8 cellular contexts compared by ENCODE assay signal in the genomic region with DNA sequence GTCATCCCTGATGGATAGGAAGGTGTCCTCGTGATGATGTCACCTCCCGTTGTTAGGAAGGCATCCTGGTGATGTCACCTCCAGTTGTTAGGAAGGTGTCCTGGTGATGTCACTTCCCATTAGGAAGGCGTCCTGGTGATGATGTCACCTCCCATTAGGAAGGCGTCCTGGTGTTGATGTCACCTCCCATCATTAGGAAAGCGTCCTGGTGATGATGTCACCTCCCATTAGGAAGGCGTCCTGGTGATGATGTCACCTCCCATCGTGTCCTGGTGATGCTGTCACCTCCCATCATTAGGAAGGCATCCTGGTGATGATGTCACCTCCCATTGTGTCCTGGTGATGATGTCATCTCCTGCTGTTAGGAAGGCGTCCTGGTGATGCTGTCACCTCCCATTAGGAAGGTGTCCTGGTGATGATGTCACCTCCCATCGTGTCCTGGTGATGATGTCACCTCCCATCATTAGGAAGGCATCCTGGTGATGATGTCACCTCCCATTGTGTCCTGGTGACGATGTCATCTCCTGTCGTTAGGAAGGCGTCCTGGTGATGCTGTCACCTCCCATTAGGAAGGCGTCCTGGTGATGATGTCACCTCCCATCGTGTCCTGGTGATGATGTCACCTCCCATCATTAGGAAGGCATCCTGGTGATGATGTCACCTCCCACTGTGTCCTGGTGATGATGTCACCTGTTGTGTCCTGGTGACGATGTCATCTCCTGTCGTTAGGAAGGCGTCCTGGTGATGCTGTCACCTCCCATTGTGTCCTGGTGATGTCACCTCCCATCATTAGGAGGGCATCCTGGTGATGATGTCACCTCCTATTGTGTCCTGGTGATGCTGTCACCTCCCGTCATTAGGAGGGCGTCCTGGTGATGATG. TPM values are rescaled to one million over a fixed set of nuclear protein-coding genes. Genes with fewer than 3 reads are reported as not detected.
DNase-seq lines count a peak whose midpoint lies in the region; ATAC-seq, FAIRE-seq and TF ChIP-seq lines count a peak whose summit lies in the region.
"Not testable (repeated sequence)": the region's sequence is repeated elsewhere in the genome, so short reads cannot be mapped to it uniquely, and the experiment has no call there.

No MANE protein-coding gene starts in this region.

- not testable (repeated sequence) for TF ChIP-seq POLR2A in erythroblast (IDR thresholded peaks at IDR 0.05; ENCODE audit: low read length)

- not testable (repeated sequence) for H3F3A ChIP-seq in neural cell (ENCODE audit: insufficient read depth, low read length, poor library complexity, severe bottlenecking)

- H3K27ac Mint-ChIP-seq in activated CD8-positive, alpha-beta T cell treated with anti-CD3 and anti-CD28 coated beads, Interleukin-2, amount 10 ng/mL, durations not matched to agents 7 days and 5 days: peak overlapping the region; percentile 79
- peak overlapping the region; percentile 62 for H3K27ac Mint-ChIP-seq in astrocyte (ENCODE audit: unreplicated experiment)

- H3K9me3 ChIP-seq in A673 (ENCODE audit: low read depth, low read length, poor library complexity, severe bottlenecking); neural cell (ENCODE audit: low read length): not testable (repeated sequence)
- peaks cover 10% of the 10 kb centered on the region for H3K9me3 ChIP-seq in astrocyte (ENCODE audit: insufficient read depth, low read depth, low read length)

- not testable (repeated sequence) for H3K27me3 ChIP-seq in A673 (replicated peaks; ENCODE audit: insufficient read depth, low read depth, low read length, poor library complexity); astrocyte (ENCODE audit: insufficient read depth, low read length); neural cell (ENCODE audit: insufficient read depth, low read depth, low read length)

- H3K9me3 Mint-ChIP-seq in activated CD8-positive, alpha-beta T cell treated with anti-CD3 and anti-CD28 coated beads, Interleukin-2, amount 10 ng/mL, durations not matched to agents 7 days and 5 days (ENCODE audit: insufficient read depth): not testable (repeated sequence)
- peaks cover 12% of the 10 kb centered on the region for H3K9me3 Mint-ChIP-seq in astrocyte (ENCODE audit: unreplicated experiment)

- not testable (repeated sequence) for TF ChIP-seq RAD21 in neural cell (conservative IDR thresholded peaks at IDR 0.05)

- H3K36me3 Mint-ChIP-seq in activated CD8-positive, alpha-beta T cell treated with anti-CD3 and anti-CD28 coated beads, Interleukin-2, amount 10 ng/mL, durations not matched to agents 7 days and 5 days (ENCODE audit: low read depth): peaks cover 74% of the 10 kb centered on the region
- peaks cover 49% of the 10 kb centered on the region for H3K36me3 Mint-ChIP-seq in astrocyte (ENCODE audit: low read depth, unreplicated experiment)

- DNase-seq in A673 (ENCODE audit: low spot score) (peak; percentile 3), EH (ENCODE audit: low read depth) (peak; percentile 5), HTR-8/SVneo (ENCODE audit: insufficient read length, low spot score) (peak; percentile 3), NCI-H82 (lab: John Stamatoyannopoulos, UW) (peak; percentile 1), erythroblast (lab: John Stamatoyannopoulos, UW) (peak; percentile 58 to 68)
- DNase-seq in activated CD8-positive, alpha-beta T cell treated with anti-CD3 and anti-CD28 coated beads, Interleukin-2, amount 10 ng/mL, durations not matched to agents 7 days and 5 days; astrocyte (ENCODE audit: low read depth): not testable (repeated sequence)

- not testable (repeated sequence) for H3K36me3 ChIP-seq in A673 (ENCODE audit: insufficient read depth, low read length, poor library complexity, severe bottlenecking); neural cell (ENCODE audit: insufficient read depth, low read length)
- H3K36me3 ChIP-seq in astrocyte (ENCODE audit: insufficient read depth, low read length): peaks cover 18% of the 10 kb centered on the region

- intact Hi-C loops in A673 (cut with micrococcal nuclease; ENCODE audit: unreplicated experiment): not testable (repeated sequence)

- H3K9me2 ChIP-seq in neural cell (ENCODE audit: insufficient read depth, low read length): not testable (repeated sequence)

- H3K79me2 ChIP-seq in astrocyte (ENCODE audit: insufficient read depth, low read length): peaks cover 15% of the 10 kb centered on the region
- H3K79me2 ChIP-seq in neural cell (replicated peaks; ENCODE audit: insufficient read depth, low read length): not testable (repeated sequence)

- not testable (repeated sequence) for H2AFZ ChIP-seq in astrocyte (ENCODE audit: low read depth, low read length); neural cell (ENCODE audit: low read depth, low read length)

- H3K4me1 ChIP-seq in A673 (ENCODE audit: insufficient read depth, low read length, poor library complexity, severe bottlenecking); astrocyte (ENCODE audit: insufficient read depth, low read length): not testable (repeated sequence)

- H3K4me3 Mint-ChIP-seq in activated CD8-positive, alpha-beta T cell treated with anti-CD3 and anti-CD28 coated beads, Interleukin-2, amount 10 ng/mL, durations not matched to agents 7 days and 5 days; astrocyte (ENCODE audit: unreplicated experiment): not testable (repeated sequence)

- not testable (repeated sequence) for FAIRE-seq in HTR-8/SVneo (lab: Jason Lieb, UNC)
- FAIRE-seq in astrocyte (lab: Jason Lieb, UNC): peak; percentile 34

- H3K4me2 ChIP-seq in astrocyte (ENCODE audit: low read length); neural cell (ENCODE audit: low read length): not testable (repeated sequence)

- not testable (repeated sequence) for H3K27ac ChIP-seq in A673 (ENCODE audit: low read depth, low read length, poor library complexity, severe bottlenecking); astrocyte (ENCODE audit: low read depth, low read length); neural cell (ENCODE audit: low read length)

- not testable (repeated sequence) for TF ChIP-seq EP300 in neural cell (conservative IDR thresholded peaks at IDR 0.05; ENCODE audit: poor library complexity, severe bottlenecking)

- H3K4me1 Mint-ChIP-seq in activated CD8-positive, alpha-beta T cell treated with anti-CD3 and anti-CD28 coated beads, Interleukin-2, amount 10 ng/mL, durations not matched to agents 7 days and 5 days (ENCODE audit: low read depth): peaks cover 10% of the 10 kb centered on the region
- H3K4me1 Mint-ChIP-seq in astrocyte (ENCODE audit: low read depth, unreplicated experiment): not testable (repeated sequence)

- not testable (repeated sequence) for ATAC-seq in activated CD8-positive, alpha-beta T cell treated with anti-CD3 and anti-CD28 coated beads, Interleukin-2, amount 10 ng/mL, durations not matched to agents 7 days and 5 days

- not testable (repeated sequence) for H4K20me1 ChIP-seq in astrocyte (ENCODE audit: insufficient read depth, low read length); neural cell (ENCODE audit: insufficient read depth)

- CTCF ChIA-PET in A673 (lab: Charles Lee); activated CD8-positive, alpha-beta T cell treated with anti-CD3 and anti-CD28 coated beads, Interleukin-2, amount 10 ng/mL, durations not matched to agents 7 days and 5 days (lab: Charles Lee): not testable (repeated sequence)

- POLR2A ChIA-PET in A673 (lab: Charles Lee; ENCODE audit: low non-redundant PET); activated CD8-positive, alpha-beta T cell treated with anti-CD3 and anti-CD28 coated beads, Interleukin-2, amount 10 ng/mL, durations not matched to agents 7 days and 5 days (lab: Charles Lee): not testable (repeated sequence)

- not testable (repeated sequence) for TF ChIP-seq CTCF in A673 (conservative IDR thresholded peaks at IDR 0.05; ENCODE audit: low read depth, low read length); astrocyte (IDR thresholded peaks at IDR 0.05; ENCODE audit: insufficient read depth, low read depth, low read length); neural cell (IDR thresholded peaks at IDR 0.05; ENCODE audit: poor library complexity, severe bottlenecking)

- H3K4me3 ChIP-seq in A673 (ENCODE audit: low read depth, low read length, poor library complexity, severe bottlenecking); astrocyte (ENCODE audit: insufficient read depth, low read depth, low read length); neural cell (ENCODE audit: low read length): not testable (repeated sequence)

- H3K9ac ChIP-seq in astrocyte (ENCODE audit: low read length); neural cell (ENCODE audit: low read length): not testable (repeated sequence)

- not testable (repeated sequence) for BruUV-seq in A673 (replicated peaks; lab: Mats Ljungman, UMichigan)

- not testable (repeated sequence) for H3K27me3 Mint-ChIP-seq in activated CD8-positive, alpha-beta T cell treated with anti-CD3 and anti-CD28 coated beads, Interleukin-2, amount 10 ng/mL, durations not matched to agents 7 days and 5 days (ENCODE audit: low read depth); astrocyte (ENCODE audit: low read depth, unreplicated experiment)

RNA-seq across cellular contexts. Expression of gene CTDP1, which starts 40.1 kb away (rescaled TPM):
- total RNA-seq in A673 (2021): 22.5 and 22.6 TPM in 2 replicates
- 10 to 100 TPM; 35.5 to 36.8 TPM for total RNA-seq in activated CD8-positive, alpha-beta T cell treated with anti-CD3 and anti-CD28 coated beads, Interleukin-2, amount 10 ng/mL, durations not matched to agents 7 days and 5 days
- 30.2 and 31.7 TPM in 2 replicates for total RNA-seq in astrocyte
- 20.7 and 22.3 TPM in 2 replicates for polyA plus RNA-seq in neural cell
- 28.2 and 34.1 TPM in 2 replicates for polyA minus RNA-seq in neural cell
